In genomic region chr6:47207261-47207660, GRCh38 we compare ENCODE assay signal across 1 cellular context.
TF ChIP-seq lines count a peak whose summit lies in the region.

No MANE protein-coding gene starts in this region.

TF ChIP-seq in HEK293, 187 proteins besides CTCF, POLR2A, EP300 and RAD21 (continued from another document):
- TF ChIP-seq ZBTB44 (tag by site-specific recombination; IDR thresholded peaks at IDR 0.05), result 0 out of 2 replicates have a peak, but pooled peaks have one; percentile 39
